ENCODE assay signal across 1 cellular context in genomic region chr10:117216611-117217195, GRCh38.
TF ChIP-seq lines count a peak whose summit lies in the region.

No MANE protein-coding gene starts in this region.

TF ChIP-seq in HEK293, 187 proteins besides CTCF, POLR2A, EP300 and RAD21 (continued from another document):
- TF ChIP-seq PRDM4 (tag by site-specific recombination; IDR thresholded peaks at IDR 0.05) (no peak), MEIS1 (CRISPR knock-in tag; IDR thresholded peaks at IDR 0.05; ENCODE audit: borderline replicate concordance) (no peak), KLF10 (tag by site-specific recombination; IDR thresholded peaks at IDR 0.05) (no peak; the same call in 1 of the 2 replicates), ZIC2 (tag by site-specific recombination; IDR thresholded peaks at IDR 0.05) (peak; percentile 86), ZFP37 (tag by site-specific recombination; IDR thresholded peaks at IDR 0.05) (peak; percentile 92), IKZF3 (tag by site-specific recombination; IDR thresholded peaks at IDR 0.05) (peak; percentile 88), YY1 (tag by site-specific recombination; IDR thresholded peaks at IDR 0.05) (peak; percentile 39; the same call in 1 of the 2 replicates), ZNF654 (tag by site-specific recombination; IDR thresholded peaks at IDR 0.05; ENCODE audit: low read depth) (peak; percentile 66), ZNF138 (tag by site-specific recombination; IDR thresholded peaks at IDR 0.05; ENCODE audit: borderline replicate concordance) (no peak), ZNF529 (tag by site-specific recombination; IDR thresholded peaks at IDR 0.05; ENCODE audit: insufficient replicate concordance) (no peak), ZNF2 (tag by site-specific recombination; IDR thresholded peaks at IDR 0.05) (peak; percentile 98), ZNF791 (tag by site-specific recombination; IDR thresholded peaks at IDR 0.05) (no peak), RBAK (tag by site-specific recombination; IDR thresholded peaks at IDR 0.05) (no peak), ZNF426 (tag by site-specific recombination; IDR thresholded peaks at IDR 0.05) (no peak), ZNF221 (tag by site-specific recombination; IDR thresholded peaks at IDR 0.05; ENCODE audit: borderline replicate concordance) (no peak), ZNF514 (tag by site-specific recombination; IDR thresholded peaks at IDR 0.05) (no peak), SP3 (tag by site-specific recombination; IDR thresholded peaks at IDR 0.05) (no peak; the same call in 1 of the 2 replicates), ZNF549 (tag by site-specific recombination; IDR thresholded peaks at IDR 0.05) (no peak), ZBTB7A (tag by site-specific recombination; IDR thresholded peaks at IDR 0.05; ENCODE audit: low read depth) (peak; percentile 94; the same call in 1 of the 2 replicates), SCRT2 (tag by site-specific recombination; IDR thresholded peaks at IDR 0.05) (peak; percentile 94), ZNF670 (tag by site-specific recombination; IDR thresholded peaks at IDR 0.05; ENCODE audit: low read depth) (no peak), ZNF394 (tag by site-specific recombination; IDR thresholded peaks at IDR 0.05; ENCODE audit: borderline replicate concordance) (peak; percentile 64), ZNF19 (tag by site-specific recombination; IDR thresholded peaks at IDR 0.05; ENCODE audit: low read depth) (no peak), ZNF146 (tag by site-specific recombination; IDR thresholded peaks at IDR 0.05) (0 out of 2 replicates have a peak, but pooled peaks have one; percentile 26), WT1 (tag by site-specific recombination; IDR thresholded peaks at IDR 0.05) (no peak), ZNF10 (tag by site-specific recombination; IDR thresholded peaks at IDR 0.05) (peak; percentile 37; the same call in 1 of the 2 replicates), REST (tag by site-specific recombination; IDR thresholded peaks at IDR 0.05) (peak; percentile 58; the same call in 1 of the 2 replicates), ZNF660 (tag by site-specific recombination; IDR thresholded peaks at IDR 0.05) (peak; percentile 85), ZNF155 (tag by site-specific recombination; IDR thresholded peaks at IDR 0.05) (no peak), ZBTB26 (tag by site-specific recombination; optimal IDR thresholded peaks at IDR 0.05) (peak; percentile 84), TSHZ1 (tag by site-specific recombination; IDR thresholded peaks at IDR 0.05; ENCODE audit: borderline replicate concordance) (peak; percentile 24; the same call in 1 of the 2 replicates), ZBTB1 (tag by site-specific recombination; IDR thresholded peaks at IDR 0.05) (no peak), ZNF132 (tag by site-specific recombination; IDR thresholded peaks at IDR 0.05; ENCODE audit: borderline replicate concordance) (no peak), ZNF580 (tag by site-specific recombination; IDR thresholded peaks at IDR 0.05) (0 out of 2 replicates have a peak, but pooled peaks have one; percentile 62), ZSCAN16 (tag by site-specific recombination; IDR thresholded peaks at IDR 0.05) (no peak), ZNF362 (tag by site-specific recombination; IDR thresholded peaks at IDR 0.05) (0 out of 2 replicates have a peak, but pooled peaks have one; percentile 22), ZNF292 (tag by site-specific recombination; IDR thresholded peaks at IDR 0.05; ENCODE audit: borderline replicate concordance, low read depth) (no peak), GLI2 (tag by site-specific recombination; IDR thresholded peaks at IDR 0.05; ENCODE audit: borderline replicate concordance, low read depth) (no peak), HIC1 (tag by site-specific recombination; IDR thresholded peaks at IDR 0.05) (no peak), BCL11A (tag by site-specific recombination; IDR thresholded peaks at IDR 0.05; ENCODE audit: low read depth) (peak; percentile 74; the same call in 1 of the 2 replicates), ZNF18 (tag by site-specific recombination; IDR thresholded peaks at IDR 0.05) (no peak; the same call in 1 of the 2 replicates), ZFHX2 (tag by site-specific recombination; conservative IDR thresholded peaks at IDR 0.05) (peak; percentile 15; the same call in 1 of the 2 replicates)
